In the genomic region with DNA sequence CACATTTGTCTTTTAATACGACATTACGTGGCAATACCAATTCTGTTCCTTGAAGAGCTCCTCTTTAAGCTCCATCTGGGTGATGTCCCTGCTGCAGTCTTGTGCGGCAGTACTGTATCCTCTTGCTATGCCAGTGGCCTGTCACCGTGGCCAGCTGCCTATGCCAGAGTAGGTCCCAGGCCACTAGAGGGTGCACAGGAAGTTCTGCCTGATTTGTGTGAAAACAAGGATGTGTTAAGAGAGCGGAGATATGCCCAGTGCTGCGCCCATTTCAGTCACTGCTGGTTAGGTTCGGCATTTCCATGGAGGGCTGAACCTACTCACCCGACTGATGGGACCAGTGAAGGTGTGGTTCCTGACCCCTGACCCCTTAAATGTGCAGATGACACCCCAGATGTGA, we compare ENCODE assay signal across 8 cellular contexts. TPM values are rescaled to one million over a fixed set of nuclear protein-coding genes. Genes with fewer than 3 reads are reported as not detected.
DNase-seq lines count a peak whose midpoint lies in the region; ATAC-seq and TF ChIP-seq lines count a peak whose summit lies in the region.

No MANE protein-coding gene starts in this region.

- CTCF ChIA-PET in activated CD4-positive, alpha-beta T cell treated with anti-CD3 and anti-CD28 coated beads for 36 hours (lab: Charles Lee), result interaction anchor here (0.6 to 0.7 kb wide), 2 partner anchors 55 to 575 kb away, joined by 3 read pairs; no protein-coding TSS in a partner anchor

- POLR2A ChIA-PET in activated CD4-positive, alpha-beta T cell treated with anti-CD3 and anti-CD28 coated beads for 36 hours (lab: Charles Lee), result no interaction called here

- TF ChIP-seq CTCF in tibial artery (IDR thresholded peaks at IDR 0.05), result peak; percentile 15 to 21

- WGBS in right cardiac atrium, result 80% methylated on average over 8 of the region's 8 CpGs

- no peaks in the 10 kb centered on the region for H3K27me3 Mint-ChIP-seq in activated CD4-positive, alpha-beta T cell treated with anti-CD3 and anti-CD28 coated beads for 36 hours
- H3K27me3 Mint-ChIP-seq in activated CD4-positive, alpha-beta T cell treated with anti-CD3 and anti-CD28 coated beads, Interleukin-2, amount 10 ng/mL, durations not matched to agents 24 days and 14 days, result no peaks in the 10 kb centered on the region

- no peaks in the 10 kb centered on the region for H3K9me3 ChIP-seq in right cardiac atrium (ENCODE audit: control insufficient read depth, low read length)
- H3K9me3 ChIP-seq in tibial artery, result no peaks in the 10 kb centered on the region

- peaks cover 14% of the 10 kb centered on the region for H3K36me3 Mint-ChIP-seq in activated CD4-positive, alpha-beta T cell treated with anti-CD3 and anti-CD28 coated beads for 36 hours (ENCODE audit: low read depth)
- peaks cover 17% of the 10 kb centered on the region for H3K36me3 Mint-ChIP-seq in activated CD4-positive, alpha-beta T cell treated with anti-CD3 and anti-CD28 coated beads, Interleukin-2, amount 10 ng/mL, durations not matched to agents 24 days and 14 days (ENCODE audit: low read depth)

- H3K27ac ChIP-seq in right cardiac atrium (ENCODE audit: low read length), result no peak overlapping the region
- no peak overlapping the region for H3K27ac ChIP-seq in tibial artery

- H3K4me3 Mint-ChIP-seq in activated CD4-positive, alpha-beta T cell treated with anti-CD3 and anti-CD28 coated beads for 36 hours, result no peak overlapping the region
- no peak overlapping the region for H3K4me3 Mint-ChIP-seq in activated CD4-positive, alpha-beta T cell treated with anti-CD3 and anti-CD28 coated beads, Interleukin-2, amount 10 ng/mL, durations not matched to agents 24 days and 14 days

- H3K4me3 ChIP-seq in right cardiac atrium (ENCODE audit: low read length) (no peak overlapping the region), tibial artery (no peak overlapping the region)

- intact Hi-C loops in activated CD4-positive, alpha-beta T cell treated with anti-CD3 and anti-CD28 coated beads for 36 hours (cut with DNase I, micrococcal nuclease), result no loop called here
- intact Hi-C loops in activated CD4-positive, alpha-beta T cell treated with anti-CD3 and anti-CD28 coated beads, Interleukin-2, amount 10 ng/mL, durations not matched to agents 24 days and 14 days (cut with micrococcal nuclease), result no loop called here
- intact Hi-C loops in right cardiac atrium (cut with DNase I) (no loop called here), tibial artery (cut with DNase I; ENCODE audit: low total_unique reads) (no loop called here)

- H3K4me1 ChIP-seq in right cardiac atrium (ENCODE audit: control insufficient read depth, insufficient read depth, low read length) (peaks cover 1% of the 10 kb centered on the region), tibial artery (no peaks in the 10 kb centered on the region)

- ATAC-seq in activated CD4-positive, alpha-beta T cell treated with anti-CD3 and anti-CD28 coated beads for 36 hours, result no peak
- ATAC-seq in SK-N-SH treated with all-trans-retinoic acid at 6 μM for 48 hours (peak; percentile 55), right cardiac atrium (peak; percentile 42 to 61), HG03432 (IDR thresholded peaks at IDR 0.05; ENCODE audit: unreplicated experiment) (no peak)

- peaks cover 8% of the 10 kb centered on the region for H3K4me1 Mint-ChIP-seq in activated CD4-positive, alpha-beta T cell treated with anti-CD3 and anti-CD28 coated beads for 36 hours
- peaks cover 1% of the 10 kb centered on the region for H3K4me1 Mint-ChIP-seq in activated CD4-positive, alpha-beta T cell treated with anti-CD3 and anti-CD28 coated beads, Interleukin-2, amount 10 ng/mL, durations not matched to agents 24 days and 14 days

- H3K27ac Mint-ChIP-seq in activated CD4-positive, alpha-beta T cell treated with anti-CD3 and anti-CD28 coated beads for 36 hours, result no peak overlapping the region
- no peak overlapping the region for H3K27ac Mint-ChIP-seq in activated CD4-positive, alpha-beta T cell treated with anti-CD3 and anti-CD28 coated beads, Interleukin-2, amount 10 ng/mL, durations not matched to agents 24 days and 14 days

- H3K9me3 Mint-ChIP-seq in activated CD4-positive, alpha-beta T cell treated with anti-CD3 and anti-CD28 coated beads for 36 hours (ENCODE audit: low read depth), result no peaks in the 10 kb centered on the region
- H3K9me3 Mint-ChIP-seq in activated CD4-positive, alpha-beta T cell treated with anti-CD3 and anti-CD28 coated beads, Interleukin-2, amount 10 ng/mL, durations not matched to agents 24 days and 14 days, result no peaks in the 10 kb centered on the region

- H3K27me3 ChIP-seq in right cardiac atrium (ENCODE audit: control insufficient read depth, insufficient read depth) (no peaks in the 10 kb centered on the region), tibial artery (no peaks in the 10 kb centered on the region)

- H3K36me3 ChIP-seq in tibial artery, result peaks cover 0 to 18% (median 7%) of the 10 kb centered on the region in 3 donors

- DNase-seq in activated CD4-positive, alpha-beta T cell treated with anti-CD3 and anti-CD28 coated beads for 36 hours, result peak; percentile 18
- no peak for DNase-seq in activated CD4-positive, alpha-beta T cell treated with anti-CD3 and anti-CD28 coated beads, Interleukin-2, amount 10 ng/mL, durations not matched to agents 24 days and 14 days
- DNase-seq in right cardiac atrium (no peak), tibial artery (peak in 1 of 2 donors; percentile 26), OCI-M2 (lab: John Stamatoyannopoulos, UW; ENCODE audit: unreplicated experiment) (no peak), DMS 273 treated with DMSO at 0.1 percent for 48 hours (lab: John Stamatoyannopoulos, UW) (no peak)

TF ChIP-seq in SK-N-SH treated with all-trans-retinoic acid at 6 μM for 48 hours, 23 proteins besides CTCF, POLR2A, EP300 and RAD21 (continues in another document):
- TF ChIP-seq OSR1 (CRISPR knock-in tag; IDR thresholded peaks at IDR 0.05) (no peak), PPARA (CRISPR knock-in tag; IDR thresholded peaks at IDR 0.05; ENCODE audit: borderline replicate concordance) (no peak), BACH2 (CRISPR knock-in tag; IDR thresholded peaks at IDR 0.05; ENCODE audit: borderline replicate concordance) (no peak), ZNF70 (CRISPR knock-in tag; IDR thresholded peaks at IDR 0.05) (no peak), ZNF8 (CRISPR knock-in tag; IDR thresholded peaks at IDR 0.05) (no peak), ARNTL (CRISPR knock-in tag; IDR thresholded peaks at IDR 0.05; ENCODE audit: borderline replicate concordance, low read depth) (no peak), ESRRG (CRISPR knock-in tag; IDR thresholded peaks at IDR 0.05) (no peak), CSDC2 (CRISPR knock-in tag; IDR thresholded peaks at IDR 0.05) (no peak), GLIS3 (CRISPR knock-in tag; IDR thresholded peaks at IDR 0.05) (no peak), ISL1 (CRISPR knock-in tag; IDR thresholded peaks at IDR 0.05) (no peak), ZFP3 (CRISPR knock-in tag; IDR thresholded peaks at IDR 0.05) (no peak), SNAI2 (CRISPR knock-in tag; IDR thresholded peaks at IDR 0.05) (no peak), ZNF565 (CRISPR knock-in tag; conservative IDR thresholded peaks at IDR 0.05; ENCODE audit: low read depth) (no peak), TOX (CRISPR knock-in tag; IDR thresholded peaks at IDR 0.05; ENCODE audit: borderline replicate concordance) (no peak), TCF4 (CRISPR knock-in tag; IDR thresholded peaks at IDR 0.05; ENCODE audit: borderline replicate concordance) (no peak), ZFP30 (CRISPR knock-in tag; IDR thresholded peaks at IDR 0.05) (no peak)
- TF ChIP-seq, protein P1, sequence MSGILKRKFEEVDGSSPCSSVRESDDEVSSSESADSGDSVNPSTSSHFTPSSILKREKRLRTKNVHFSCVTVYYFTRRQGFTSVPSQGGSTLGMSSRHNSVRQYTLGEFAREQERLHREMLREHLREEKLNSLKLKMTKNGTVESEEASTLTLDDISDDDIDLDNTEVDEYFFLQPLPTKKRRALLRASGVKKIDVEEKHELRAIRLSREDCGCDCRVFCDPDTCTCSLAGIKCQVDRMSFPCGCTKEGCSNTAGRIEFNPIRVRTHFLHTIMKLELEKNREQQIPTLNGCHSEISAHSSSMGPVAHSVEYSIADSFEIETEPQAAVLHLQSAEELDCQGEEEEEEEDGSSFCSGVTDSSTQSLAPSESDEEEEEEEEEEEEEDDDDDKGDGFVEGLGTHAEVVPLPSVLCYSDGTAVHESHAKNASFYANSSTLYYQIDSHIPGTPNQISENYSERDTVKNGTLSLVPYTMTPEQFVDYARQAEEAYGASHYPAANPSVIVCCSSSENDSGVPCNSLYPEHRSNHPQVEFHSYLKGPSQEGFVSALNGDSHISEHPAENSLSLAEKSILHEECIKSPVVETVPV (CRISPR knock-in tag; IDR thresholded peaks at IDR 0.05), result no peak
- TF ChIP-seq, protein P2, sequence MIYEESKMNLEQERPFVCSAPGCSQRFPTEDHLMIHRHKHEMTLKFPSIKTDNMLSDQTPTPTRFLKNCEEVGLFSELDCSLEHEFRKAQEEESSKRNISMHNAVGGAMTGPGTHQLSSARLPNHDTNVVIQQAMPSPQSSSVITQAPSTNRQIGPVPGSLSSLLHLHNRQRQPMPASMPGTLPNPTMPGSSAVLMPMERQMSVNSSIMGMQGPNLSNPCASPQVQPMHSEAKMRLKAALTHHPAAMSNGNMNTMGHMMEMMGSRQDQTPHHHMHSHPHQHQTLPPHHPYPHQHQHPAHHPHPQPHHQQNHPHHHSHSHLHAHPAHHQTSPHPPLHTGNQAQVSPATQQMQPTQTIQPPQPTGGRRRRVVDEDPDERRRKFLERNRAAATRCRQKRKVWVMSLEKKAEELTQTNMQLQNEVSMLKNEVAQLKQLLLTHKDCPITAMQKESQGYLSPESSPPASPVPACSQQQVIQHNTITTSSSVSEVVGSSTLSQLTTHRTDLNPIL (CRISPR knock-in tag; IDR thresholded peaks at IDR 0.05; ENCODE audit: low read depth), result no peak

RNA-seq across cellular contexts. Expression of a gene that starts 25.2 kb away (rescaled TPM):
- total RNA-seq in activated CD4-positive, alpha-beta T cell treated with anti-CD3 and anti-CD28 coated beads for 36 hours, result 10 to 100 TPM; 10.6 to 12.2 TPM
- 21.2 and 21.3 TPM in 2 replicates for total RNA-seq in activated CD4-positive, alpha-beta T cell treated with anti-CD3 and anti-CD28 coated beads, Interleukin-2, amount 10 ng/mL, durations not matched to agents 24 days and 14 days
- 1 to 10 TPM; 4.8 to 6.7 (median 5.5) TPM for total RNA-seq in right cardiac atrium
- 2.6 TPM for polyA plus RNA-seq in right cardiac atrium

RNA-seq across cellular contexts. Expression of a gene that starts 26.8 kb away (rescaled TPM):
- 10 to 100 TPM; 42.6 to 61.4 TPM for total RNA-seq in activated CD4-positive, alpha-beta T cell treated with anti-CD3 and anti-CD28 coated beads for 36 hours
- total RNA-seq in activated CD4-positive, alpha-beta T cell treated with anti-CD3 and anti-CD28 coated beads, Interleukin-2, amount 10 ng/mL, durations not matched to agents 24 days and 14 days, result 74.3 and 79.3 TPM in 2 replicates
- 10 to 100 TPM; 19.9 to 29.9 (median 25.0) TPM for total RNA-seq in right cardiac atrium
- 9.9 TPM for polyA plus RNA-seq in right cardiac atrium

Comparison
In these comparisons a context has a peak if more than half of its experiments do, and no peak if none do; other contexts are left out.
1. ATAC-seq: peak in SK-N-SH treated with all-trans-retinoic acid at 6 μM for 48 hours (single experiment) and right cardiac atrium (2 of 2); none in activated CD4-positive, alpha-beta T cell treated with anti-CD3 and anti-CD28 coated beads for 36 hours (single experiment) and HG03432 (single experiment).